In the genomic region with DNA sequence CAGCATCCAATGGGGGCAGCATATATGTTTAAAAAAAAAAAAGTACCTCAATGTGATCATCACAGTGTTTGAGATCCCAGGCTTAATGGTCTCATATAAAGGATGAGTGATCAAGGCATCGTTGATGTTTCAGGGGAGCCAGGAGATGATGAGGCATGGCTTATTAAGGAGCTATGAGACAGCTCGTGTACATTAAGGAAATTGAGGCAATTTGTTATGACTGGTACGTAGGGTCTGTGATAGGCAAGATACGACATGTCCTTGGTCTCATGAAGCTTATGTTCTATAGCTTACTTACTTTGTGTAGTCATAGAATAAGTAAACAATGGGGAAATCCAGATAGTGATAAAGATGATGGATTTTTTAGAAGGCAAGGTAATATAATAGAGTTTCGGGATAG, we compare ENCODE assay signal across 28 cellular contexts.
"Had no signal": no experiment of that assay in that cellular context is flagged by ENCODE, and none has a peak within 500 bp of the region (broad histone marks: within the 10 kb centered on the region; RNA-seq: fewer than 3 reads in every experiment).

No MANE protein-coding gene starts in this region.

- H3K27ac Mint-ChIP-seq: immature natural killer cell; memory B cell; naive thymus-derived CD8-positive, alpha-beta T cell; stimulated activated memory B cell treated with anti-CD40 and anti-IgM and Interleukin-4, amounts not matched to agents 10 μg/mL and 1 μg/mL and 100 μg/mL, for 72 hours had no signal

- H3K9me3 ChIP-seq: left ventricle myocardium inferior, pancreas, right atrium auricular region, right lobe of liver, stomach, testis, thyroid gland, transverse colon, upper lobe of left lung, vagina had no signal

- FAIRE-seq: islet of Langerhans, kidney, pancreas had no signal

- H3K4me1 ChIP-seq: left ventricle myocardium inferior, right atrium auricular region, right lobe of liver, testis, transverse colon, upper lobe of left lung, vagina had no signal

- H3K27me3 Mint-ChIP-seq: memory B cell; naive thymus-derived CD8-positive, alpha-beta T cell; stimulated activated memory B cell treated with anti-CD40 and anti-IgM and Interleukin-4, amounts not matched to agents 10 μg/mL and 1 μg/mL and 100 μg/mL, for 72 hours had no signal

- H3K27me3 ChIP-seq: pancreas, right atrium auricular region, right lobe of liver, stomach, testis, thyroid gland, transverse colon, upper lobe of left lung, vagina had no signal

- H3K4me3 ChIP-seq: left ventricle myocardium inferior, lung, pancreas, right atrium auricular region, right lobe of liver, smooth muscle cell, stomach, testis, thyroid gland, transverse colon, upper lobe of left lung, vagina had no signal

- ATAC-seq: left colon; naive thymus-derived CD8-positive, alpha-beta T cell; pancreas; right lobe of liver; stimulated activated memory B cell treated with anti-CD40 and anti-IgM and Interleukin-4, amounts not matched to agents 10 μg/mL and 1 μg/mL and 100 μg/mL, for 72 hours; stimulated activated naive CD8-positive, alpha-beta T cell treated with anti-CD3 and anti-CD28 coated beads, Interleukin-15, Interleukin-2, amounts not matched to agents 100 U/mL and 50 U/mL, for 24 hours had no signal

- H3K4me1 Mint-ChIP-seq: immature natural killer cell; memory B cell; naive thymus-derived CD8-positive, alpha-beta T cell; nephron; neural crest cell had no signal

- H3K27ac ChIP-seq: left ventricle myocardium inferior, pancreas, right atrium auricular region, right lobe of liver, stomach, testis, transverse colon, upper lobe of left lung, vagina had no signal

- H3K9me3 Mint-ChIP-seq: immature natural killer cell; memory B cell; naive thymus-derived CD8-positive, alpha-beta T cell; nephron; neural crest cell; stimulated activated memory B cell treated with anti-CD40 and anti-IgM and Interleukin-4, amounts not matched to agents 10 μg/mL and 1 μg/mL and 100 μg/mL, for 72 hours had no signal

- H3K4me2 ChIP-seq: smooth muscle cell had no signal

- H3K4me3 Mint-ChIP-seq: immature natural killer cell; memory B cell; naive thymus-derived CD8-positive, alpha-beta T cell; nephron; neural crest cell; stimulated activated memory B cell treated with anti-CD40 and anti-IgM and Interleukin-4, amounts not matched to agents 10 μg/mL and 1 μg/mL and 100 μg/mL, for 72 hours had no signal

- DNase-seq: hypothalamus; immature natural killer cell; kidney; left colon; left ventricle myocardium inferior; naive thymus-derived CD8-positive, alpha-beta T cell; nucleus accumbens; pancreas; right lobe of liver; stimulated activated CD4-positive, alpha-beta T cell treated with anti-CD3 and anti-CD28 coated beads, Interleukin-1b, Interleukin-23, amount 100 ng/mL, for 48 hours; stimulated activated CD4-positive, alpha-beta T cell treated with anti-CD3 and anti-CD28 coated beads, Interleukin-2, amount 100 ng/mL, for 48 hours; stimulated activated CD4-positive, alpha-beta T cell treated with anti-CD3 and anti-CD28 coated beads, Interleukin-4, amount 100 ng/mL, for 4 hours; stimulated activated CD8-positive, alpha-beta memory T cell treated with anti-CD3 and anti-CD28 coated beads, Interleukin-4, amount 100 ng/mL, for 48 hours; stimulated activated naive CD8-positive, alpha-beta T cell treated with anti-CD3 and anti-CD28 coated beads, Interleukin-15, Interleukin-2, amounts not matched to agents 100 U/mL and 50 U/mL, for 24 hours; stomach; testis; thyroid gland; transverse colon; upper lobe of left lung had no signal
